In genomic region chrX:23554304-23554703, GRCh38 we compare ENCODE assay signal across 8 cellular contexts.
DNase-seq lines count a peak whose midpoint lies in the region; ATAC-seq, FAIRE-seq and TF ChIP-seq lines count a peak whose summit lies in the region.

No MANE protein-coding gene starts in this region.

- H2BK120ac ChIP-seq in neuronal stem cell (ENCODE audit: low read depth, low read length): no peak overlapping the region

- H3K27ac ChIP-seq in neuronal stem cell (replicated peaks; ENCODE audit: low read length): no peak overlapping the region

- no peak overlapping the region for H3K23ac ChIP-seq in neuronal stem cell (ENCODE audit: low read depth, low read length, poor library complexity)

- TF ChIP-seq CTCF in GM13977 (IDR thresholded peaks at IDR 0.05; ENCODE audit: extremely low read depth, insufficient read depth, missing control alignments): peak; percentile 42

- no peak overlapping the region for H2BK12ac ChIP-seq in neuronal stem cell (ENCODE audit: low read length)

- no peak overlapping the region for H3K4me2 ChIP-seq in neuronal stem cell (ENCODE audit: insufficient read depth, low read length, poor library complexity, severe bottlenecking)

- peak; percentile 94 for FAIRE-seq in A204.1 (lab: Jason Lieb, UNC)
- peak; percentile 47 for FAIRE-seq in colon (lab: Jason Lieb, UNC)

- H3K4me1 ChIP-seq in neuronal stem cell (ENCODE audit: control insufficient read depth in 2 of 2, insufficient read depth in 1 of 2, low read depth in 1 of 2, low read length in 2 of 2): no peaks in the 10 kb centered on the region

- H3K18ac ChIP-seq in neuronal stem cell (ENCODE audit: low read length): no peak overlapping the region

- no peaks in the 10 kb centered on the region for H3K36me3 ChIP-seq in neuronal stem cell (replicated peaks in 1 of 2; ENCODE audit: control insufficient read depth in 2 of 2, insufficient read depth in 2 of 2, low read length in 2 of 2)

- H3K9me3 ChIP-seq in neuronal stem cell (replicated peaks in 1 of 2; ENCODE audit: control insufficient read depth in 2 of 2, insufficient read depth in 1 of 2, low read depth in 1 of 2, low read length in 2 of 2): no peaks in the 10 kb centered on the region

- no peak overlapping the region for H2BK5ac ChIP-seq in neuronal stem cell (ENCODE audit: low read length)

- no peaks in the 10 kb centered on the region for H3K27me3 Mint-ChIP-seq in stimulated activated memory B cell treated with anti-CD40 and anti-IgM and Interleukin-4, amounts not matched to agents 10 μg/mL and 1 μg/mL and 100 μg/mL, for 72 hours

- H2AFZ ChIP-seq in neuronal stem cell (ENCODE audit: low read length): no peak overlapping the region

- peak; percentile 14 for DNase-seq in GM13977 (ENCODE audit: low spot score)
- DNase-seq in NCI-H69 (lab: John Stamatoyannopoulos, UW): peak; percentile 64
- DNase-seq in neuronal stem cell (ENCODE audit: low spot score): peak; percentile 11
- no peak for DNase-seq in stimulated activated CD4-positive, alpha-beta T cell treated with anti-CD3 and anti-CD28 coated beads, Interleukin-4, amount 100 ng/mL, for 24 hours
- DNase-seq in stimulated activated CD4-positive, alpha-beta T cell treated with anti-CD3 and anti-CD28 coated beads, Interleukin-12 subunit alpha, Interleukin-12 subunit beta, amount 100 ng/mL, for 4 hours: no peak

- no peak for ATAC-seq in stimulated activated memory B cell treated with anti-CD40 and anti-IgM and Interleukin-4, amounts not matched to agents 10 μg/mL and 1 μg/mL and 100 μg/mL, for 72 hours

- H3K9me3 Mint-ChIP-seq in stimulated activated memory B cell treated with anti-CD40 and anti-IgM and Interleukin-4, amounts not matched to agents 10 μg/mL and 1 μg/mL and 100 μg/mL, for 72 hours: peaks cover 2% of the 10 kb centered on the region

- H4K8ac ChIP-seq in neuronal stem cell (ENCODE audit: low read depth, low read length): no peak overlapping the region

- no peak overlapping the region for H2BK15ac ChIP-seq in neuronal stem cell (ENCODE audit: low read length)

- no peak overlapping the region for H3K4me3 ChIP-seq in neuronal stem cell (ENCODE audit: low read length in 2 of 2)

- H3K27me3 ChIP-seq in neuronal stem cell (ENCODE audit: control insufficient read depth in 3 of 3, insufficient read depth in 3 of 3, low read depth in 1 of 3, low read length in 3 of 3): no peaks in the 10 kb centered on the region

- no peaks in the 10 kb centered on the region for H3K36me3 Mint-ChIP-seq in stimulated activated memory B cell treated with anti-CD40 and anti-IgM and Interleukin-4, amounts not matched to agents 10 μg/mL and 1 μg/mL and 100 μg/mL, for 72 hours

- no peaks in the 10 kb centered on the region for H3K79me1 ChIP-seq in neuronal stem cell (ENCODE audit: low read depth, low read length)

- WGBS in neuronal stem cell (ENCODE audit: extremely low coverage in 2 of 2, insufficient read length in 2 of 2, insufficient replicate concordance in 1 of 2), 2 donors: no CpG with 5 or more reads among the region's 3 CpGs

- H3K4me3 Mint-ChIP-seq in stimulated activated memory B cell treated with anti-CD40 and anti-IgM and Interleukin-4, amounts not matched to agents 10 μg/mL and 1 μg/mL and 100 μg/mL, for 72 hours: no peak overlapping the region

- no peak overlapping the region for H4K91ac ChIP-seq in neuronal stem cell (ENCODE audit: low read depth, low read length, poor library complexity)

- H3K27ac Mint-ChIP-seq in stimulated activated memory B cell treated with anti-CD40 and anti-IgM and Interleukin-4, amounts not matched to agents 10 μg/mL and 1 μg/mL and 100 μg/mL, for 72 hours: no peak overlapping the region

- no peak overlapping the region for H2AK5ac ChIP-seq in neuronal stem cell (ENCODE audit: low read depth, low read length)

- no peak overlapping the region for H3K14ac ChIP-seq in neuronal stem cell (ENCODE audit: low read length)

- H3K4ac ChIP-seq in neuronal stem cell (ENCODE audit: low read length): no peak overlapping the region

- H3K4me1 Mint-ChIP-seq in stimulated activated memory B cell treated with anti-CD40 and anti-IgM and Interleukin-4, amounts not matched to agents 10 μg/mL and 1 μg/mL and 100 μg/mL, for 72 hours: no peaks in the 10 kb centered on the region

- no peak overlapping the region for H3K9ac ChIP-seq in neuronal stem cell (ENCODE audit: low read depth, low read length, poor library complexity)

- in situ Hi-C loops in GM13977 (cut with MboI; ENCODE audit: low pct_unique_long_range_greater_than_20kb, low sequenced_read_pairs, unreplicated experiment): no loop called here

Comparison
In these comparisons a context has a peak if more than half of its experiments do, and no peak if none do; other contexts are left out.
1. DNase-seq: peak in GM13977 (single experiment), NCI-H69 (single experiment) and neuronal stem cell (single experiment); none in stimulated activated CD4-positive, alpha-beta T cell treated with anti-CD3 and anti-CD28 coated beads, Interleukin-4, amount 100 ng/mL, for 24 hours (single experiment) and stimulated activated CD4-positive, alpha-beta T cell treated with anti-CD3 and anti-CD28 coated beads, Interleukin-12 subunit alpha, Interleukin-12 subunit beta, amount 100 ng/mL, for 4 hours (single experiment).